8 cellular contexts compared by ENCODE assay signal in genomic region chr5:111223086-111223789, GRCh38. TPM values are rescaled to one million over a fixed set of nuclear protein-coding genes. Genes with fewer than 3 reads are reported as not detected.
A peak's percentile ranks its signal among the peaks of the same experiment; 100 is the strongest.
DNase-seq lines count a peak whose midpoint lies in the region; ATAC-seq and TF ChIP-seq lines count a peak whose summit lies in the region.

No MANE protein-coding gene starts in this region.

- ATAC-seq in HG03439 (IDR thresholded peaks at IDR 0.05; ENCODE audit: unreplicated experiment): no peak

- H3K27me3 ChIP-seq in dorsolateral prefrontal cortex: no peaks in the 10 kb centered on the region

- no peaks in the 10 kb centered on the region for H3K36me3 ChIP-seq in KOPT-K1 (ENCODE audit: insufficient read depth, low read length)

- H3K4me3 ChIP-seq in dorsolateral prefrontal cortex: peak overlapping the region; percentile 55 to 86 (median 74)

- H3K9me3 ChIP-seq in KOPT-K1 (ENCODE audit: insufficient read depth, low read length, poor library complexity, severe bottlenecking): no peaks in the 10 kb centered on the region

- H3K27ac ChIP-seq in KOPT-K1 (ENCODE audit: low read depth, low read length, poor library complexity, severe bottlenecking) (peak overlapping the region; percentile 93), dorsolateral prefrontal cortex (peak overlapping the region in 53 of 59 donors; percentile 24 to 93 (median 79))

- intact Hi-C loops in dorsolateral prefrontal cortex (cut with DNase I): no loop called here

- peak; percentile 33 for DNase-seq in NCI-H510A treated with DMSO at 0.1 percent for 48 hours (lab: John Stamatoyannopoulos, UW)
- no peak for DNase-seq in NCI-H510A (lab: John Stamatoyannopoulos, UW)
- peak in 2 of 10 donors; percentile 24 to 31 for DNase-seq in dorsolateral prefrontal cortex
- DNase-seq in occipital lobe (lab: John Stamatoyannopoulos, UW): peak; percentile 47
- no peak for DNase-seq in hippocampal formation (lab: John Stamatoyannopoulos, UW)
- no peak for DNase-seq in 8988T

- no peak for TF ChIP-seq CTCF in dorsolateral prefrontal cortex (IDR thresholded peaks at IDR 0.05 in 54 of 56, conservative IDR thresholded peaks at IDR 0.05 in 2 of 56; ENCODE audit: low read depth in 1 of 56, partially characterized antibody in 56 of 56)

RNA-seq across cellular contexts. Expression of gene CAMK4, which starts 0.9 kb away (rescaled TPM):
- total RNA-seq in dorsolateral prefrontal cortex (100 to 1,000 TPM in 10 of 120 experiments, 10 to 100 TPM in 110; 22.2 to 137 (median 72.2) TPM), occipital lobe (130 TPM)

Comparison
In these comparisons a context has a peak if more than half of its experiments do, and no peak if none do; other contexts are left out.
1. DNase-seq: peak in NCI-H510A treated with DMSO at 0.1 percent for 48 hours (single experiment) and occipital lobe (single experiment); none in NCI-H510A (single experiment), hippocampal formation (0 of 2) and 8988T (single experiment).